8 cellular contexts compared by ENCODE assay signal in the genomic region with DNA sequence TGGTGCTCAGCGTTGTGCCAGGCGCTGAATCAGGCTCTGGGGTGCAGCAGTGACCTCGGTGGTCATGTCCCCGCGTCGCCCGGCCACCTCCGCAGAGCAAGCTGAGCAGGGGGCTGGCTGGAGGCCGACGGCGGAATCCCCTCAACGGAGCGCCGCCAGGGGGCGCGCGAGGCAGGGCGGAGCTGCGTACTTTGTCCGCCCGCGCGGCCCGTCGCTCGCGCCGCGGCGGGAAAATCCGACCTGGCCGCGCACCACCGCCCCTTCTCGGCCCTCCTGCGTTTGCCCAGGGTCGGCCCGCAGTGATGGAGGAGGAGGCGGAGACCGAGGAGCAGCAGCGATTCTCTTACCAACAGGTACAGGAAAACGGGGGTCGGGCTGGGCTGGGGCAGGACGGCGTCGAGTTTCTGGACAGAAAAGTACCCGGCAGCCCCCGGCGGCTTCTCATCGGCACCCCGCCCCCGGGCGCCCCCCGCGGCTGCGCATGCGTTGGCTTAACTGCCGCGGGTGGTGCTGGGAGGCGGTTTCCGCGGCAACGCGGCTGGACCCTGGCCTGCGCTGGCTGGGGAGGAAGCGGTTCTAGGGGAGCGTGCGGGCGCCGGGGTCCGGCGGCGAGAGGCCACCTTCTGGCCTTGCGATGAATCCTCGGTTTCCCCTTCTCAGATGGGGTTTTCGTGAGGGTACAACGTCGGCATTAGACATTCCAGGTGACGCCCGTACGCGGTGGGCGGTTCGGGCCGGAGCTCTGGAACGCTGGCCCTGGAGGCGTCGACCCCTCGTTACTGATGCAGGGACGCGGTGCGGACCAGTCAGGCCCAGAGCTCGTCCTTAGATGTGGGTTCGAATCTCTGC. TPM values are rescaled to one million over a fixed set of nuclear protein-coding genes. Genes with fewer than 3 reads are reported as not detected.
A peak's percentile ranks its signal among the peaks of the same experiment; 100 is the strongest.
DNase-seq lines count a peak whose midpoint lies in the region; ATAC-seq and TF ChIP-seq lines count a peak whose summit lies in the region.

A gene (plus strand): TSS at position 218 of the 849 bp plus-strand sequence. CDS start 85 bp downstream, at position 303.

- intact Hi-C loops in colonic mucosa (cut with DNase I): loop anchor here (2.0 to 5.0 kb wide), 2 partner anchors 47 to 64 kb away; no protein-coding TSS in a partner anchor

- H3K4me3 ChIP-seq in BJ (ENCODE audit: low read depth, low read length) (peak within 1 kb of the TSS; percentile 80), colonic mucosa (peak within 1 kb of the TSS; percentile 72)

- no peaks in the 10 kb centered on the region for H3K9me3 ChIP-seq in colonic mucosa

- peak within 1 kb of the TSS; percentile 21 for H3K27ac ChIP-seq in colonic mucosa

- POLR2A ChIA-PET in BJ (lab: Charles Lee): no interaction called here

- peak within 1 kb of the TSS; percentile 85 for H3K9ac ChIP-seq in colonic mucosa (ENCODE audit: low read depth in 2 of 2, low read length in 2 of 2)

- DNase-seq in BJ (ENCODE audit: low read depth) (no peak), NCI-H524 treated with DMSO at 0.1 percent for 48 hours (lab: John Stamatoyannopoulos, UW) (peak; percentile 18), colonic mucosa (peak; percentile 92), left kidney (ENCODE audit: low read depth, low spot score) (peak; percentile 96)
- DNase-seq in activated CD4-positive, alpha-beta T cell treated with anti-CD3 and anti-CD28 coated beads for 48 hours: peak; percentile 96
- peak; percentile 91 for DNase-seq in stimulated activated CD4-positive, alpha-beta T cell treated with anti-CD3 and anti-CD28 coated beads, Interleukin-1b, Interleukin-23, amount 100 ng/mL, for 48 hours

- CTCF ChIA-PET in BJ (lab: Yijun Ruan, JAX): interaction anchor here (0.6 to 9.1 kb wide), 29 partner anchors 13 to 803 kb away, joined by 3 to 180 read pairs (median 4); a partner anchor contains a TSS

- H3K27me3 ChIP-seq in BJ (ENCODE audit: control insufficient read depth, insufficient read depth, low read length): no peaks in the 10 kb centered on the region
- H3K27me3 ChIP-seq in colonic mucosa: no peaks in the 10 kb centered on the region

- TF ChIP-seq POLR2A in GM19099 (IDR thresholded peaks at IDR 0.05; ENCODE audit: extremely low read depth, insufficient read length, low read depth): peak; percentile 60

- H3K36me3 ChIP-seq in BJ (ENCODE audit: control insufficient read depth, insufficient read depth, low read length) (no peaks in the 10 kb centered on the region), colonic mucosa (no peaks in the 10 kb centered on the region)

- peak; percentile 76 for TF ChIP-seq CTCF in BJ (IDR thresholded peaks at IDR 0.05; ENCODE audit: insufficient read depth, low read depth, low read length)
- TF ChIP-seq CTCF in colonic mucosa (IDR thresholded peaks at IDR 0.05): peak; percentile 95

- peak; percentile 52 for ATAC-seq in HG03378 (IDR thresholded peaks at IDR 0.05; ENCODE audit: unreplicated experiment)

- peaks cover 4% of the 10 kb centered on the region for H3K4me1 ChIP-seq in colonic mucosa

RNA-seq across cellular contexts. Expression of the gene that starts here (rescaled TPM):
- polyA plus RNA-seq in BJ (2011; rRNA removed): 8.5 and 9.6 TPM in 2 replicates
- polyA minus RNA-seq in BJ (2011; rRNA and poly(A)+ RNA removed): 2.3 and 3.9 TPM in 2 replicates
- total RNA-seq in colonic mucosa: 10 to 100 TPM; 13.2 to 26.6 TPM
